In genomic region chr1:155003766-155004351, GRCh38 we compare ENCODE assay signal across 1 cellular context.
A peak's percentile ranks its signal among the peaks of the same experiment; 100 is the strongest.
TF ChIP-seq lines count a peak whose summit lies in the region.

No MANE protein-coding gene starts in this region.

TF ChIP-seq in HepG2, 621 proteins besides CTCF, POLR2A, EP300 and RAD21 (continued from another document and continues in another):
- TF ChIP-seq ZFP90 (CRISPR knock-in tag; IDR thresholded peaks at IDR 0.05; ENCODE audit: borderline replicate concordance), result no peak
- no peak for TF ChIP-seq ZNF253 (CRISPR knock-in tag; IDR thresholded peaks at IDR 0.05; ENCODE audit: borderline replicate concordance)
- no peak for TF ChIP-seq HOXA3 (CRISPR knock-in tag; IDR thresholded peaks at IDR 0.05)
- TF ChIP-seq ZFP91 (CRISPR knock-in tag; IDR thresholded peaks at IDR 0.05; ENCODE audit: borderline replicate concordance), result no peak
- no peak for TF ChIP-seq NFE2L2 (IDR thresholded peaks at IDR 0.05; ENCODE audit: low read length)
- peak; percentile 34; the same call in 1 of the 2 replicates for TF ChIP-seq TAF1 (CRISPR knock-in tag; IDR thresholded peaks at IDR 0.05)
- TF ChIP-seq ERF (CRISPR knock-in tag; IDR thresholded peaks at IDR 0.05), result 0 out of 2 replicates have a peak, but pooled peaks have one; percentile 12
- peak; percentile 97; the same call in 1 of the 2 replicates for TF ChIP-seq ZBTB10 (CRISPR knock-in tag; IDR thresholded peaks at IDR 0.05; ENCODE audit: borderline replicate concordance)
- TF ChIP-seq TFDP1 (CRISPR knock-in tag; IDR thresholded peaks at IDR 0.05; ENCODE audit: borderline replicate concordance), result peak; percentile 9; the same call in 1 of the 2 replicates
- peak; percentile 55; the same call in 1 of the 2 replicates for TF ChIP-seq MLX (CRISPR knock-in tag; IDR thresholded peaks at IDR 0.05)
- no peak; the same call in 1 of the 2 replicates for TF ChIP-seq MED1 (CRISPR knock-in tag; IDR thresholded peaks at IDR 0.05)
- TF ChIP-seq PLRG1 (conservative IDR thresholded peaks at IDR 0.05), result no peak
- no peak for TF ChIP-seq CSRNP2 (CRISPR knock-in tag; conservative IDR thresholded peaks at IDR 0.05; ENCODE audit: low read depth)
- peak; percentile 10; the same call in 1 of the 2 replicates for TF ChIP-seq ZNF710 (CRISPR knock-in tag; IDR thresholded peaks at IDR 0.05; ENCODE audit: borderline replicate concordance)
- TF ChIP-seq ZNF746 (CRISPR knock-in tag; IDR thresholded peaks at IDR 0.05), result peak; percentile 84
- TF ChIP-seq ZNF879 (CRISPR knock-in tag; IDR thresholded peaks at IDR 0.05), result no peak
- TF ChIP-seq ZNF207 (IDR thresholded peaks at IDR 0.05; ENCODE audit: borderline replicate concordance), result no peak
- TF ChIP-seq ZNF24 (IDR thresholded peaks at IDR 0.05), result no peak
- TF ChIP-seq ZNF407 (CRISPR knock-in tag; IDR thresholded peaks at IDR 0.05; ENCODE audit: not compliant biosample characterization), result no peak
- no peak; the same call in 1 of the 2 replicates for TF ChIP-seq NR2F2 (IDR thresholded peaks at IDR 0.05; ENCODE audit: borderline replicate concordance, low read depth)
- TF ChIP-seq TGIF2 (CRISPR knock-in tag; IDR thresholded peaks at IDR 0.05), result 0 out of 2 replicates have a peak, but pooled peaks have one; percentile 18
- no peak for TF ChIP-seq KDM3A (CRISPR knock-in tag; IDR thresholded peaks at IDR 0.05; ENCODE audit: low read depth)
- TF ChIP-seq POLR2G (IDR thresholded peaks at IDR 0.05; ENCODE audit: low read depth, low read length), result 0 out of 2 replicates have a peak, but pooled peaks have one; percentile 11
- no peak for TF ChIP-seq NAIF1 (CRISPR knock-in tag; IDR thresholded peaks at IDR 0.05; ENCODE audit: borderline replicate concordance)
- TF ChIP-seq ZBTB25 (CRISPR knock-in tag; IDR thresholded peaks at IDR 0.05), result no peak
- TF ChIP-seq ZBTB42 (CRISPR knock-in tag; IDR thresholded peaks at IDR 0.05), result no peak
- TF ChIP-seq YEATS4 (CRISPR knock-in tag; IDR thresholded peaks at IDR 0.05; ENCODE audit: borderline replicate concordance), result peak; percentile 60; the same call in 1 of the 2 replicates
- peak; percentile 61; the same call in 1 of the 2 replicates for TF ChIP-seq PAXIP1 (CRISPR knock-in tag; conservative IDR thresholded peaks at IDR 0.05)
- peak; percentile 80 for TF ChIP-seq SP5 (CRISPR knock-in tag; IDR thresholded peaks at IDR 0.05; ENCODE audit: borderline replicate concordance, low read depth)
- peak; percentile 62; the same call in 1 of the 2 replicates for TF ChIP-seq AKAP8 (CRISPR knock-in tag; IDR thresholded peaks at IDR 0.05)
- TF ChIP-seq SIX4 (CRISPR knock-in tag; IDR thresholded peaks at IDR 0.05), result no peak
- TF ChIP-seq ZNF780A (CRISPR knock-in tag; IDR thresholded peaks at IDR 0.05), result 0 out of 2 replicates have a peak, but pooled peaks have one; percentile 45
- peak; percentile 21; the same call in 1 of the 2 replicates for TF ChIP-seq RARA (CRISPR knock-in tag; IDR thresholded peaks at IDR 0.05)
- no peak for TF ChIP-seq GTF2F1 (IDR thresholded peaks at IDR 0.05; ENCODE audit: low read length)
